ENCODE assay signal across 9 cellular contexts in the genomic region with DNA sequence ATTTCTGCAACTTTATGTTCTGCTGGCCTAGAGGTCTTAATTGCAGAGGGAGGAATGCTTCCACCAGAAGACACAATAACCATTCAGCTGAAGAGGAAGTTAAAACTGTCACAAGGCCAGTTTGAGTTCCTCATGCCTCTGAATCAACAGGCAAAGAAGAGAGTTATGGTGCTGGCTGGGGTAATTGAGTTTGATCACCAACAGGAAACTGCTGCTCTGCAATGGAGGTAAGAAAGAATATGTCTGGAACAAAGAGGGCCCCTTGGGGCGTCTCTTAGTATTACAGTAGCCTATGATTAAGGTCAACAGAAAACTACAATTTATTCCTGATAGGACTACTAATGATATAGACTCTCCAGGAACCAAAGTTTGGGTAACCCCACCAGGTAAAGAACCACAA.
A peak's percentile ranks its signal among the peaks of the same experiment; 100 is the strongest.
DNase-seq lines count a peak whose midpoint lies in the region; ATAC-seq and TF ChIP-seq lines count a peak whose summit lies in the region.
"Had no signal": no experiment of that assay in that cellular context is flagged by ENCODE, and none has a peak within 500 bp of the region (broad histone marks: within the 10 kb centered on the region; RNA-seq: fewer than 3 reads in every experiment).

No MANE protein-coding gene starts in this region.

- peaks cover 2% of the 10 kb centered on the region for H3K27me3 Mint-ChIP-seq in glutamatergic neuron (ENCODE audit: unreplicated experiment)

- no peak overlapping the region for H2AFZ ChIP-seq in PC-9
- H2AFZ ChIP-seq in hepatocyte: no peak overlapping the region

- BruUV-seq in PC-9 (replicated peaks; lab: Mats Ljungman, UMichigan): no TSS peak

- H3K4me3 Mint-ChIP-seq in glutamatergic neuron (ENCODE audit: unreplicated experiment): no peak overlapping the region

- no peak for ATAC-seq in left ventricle myocardium superior

- H3K4me2 ChIP-seq in PC-9: no peak overlapping the region
- no peak overlapping the region for H3K4me2 ChIP-seq in hepatocyte

- CTCF ChIA-PET in PC-9 (lab: Charles Lee): no interaction called here

- H3K4me1 Mint-ChIP-seq in glutamatergic neuron (ENCODE audit: low read depth, unreplicated experiment): no peaks in the 10 kb centered on the region

- H3F3A ChIP-seq in PC-9 (ENCODE audit: insufficient read depth, low read depth): no peaks in the 10 kb centered on the region

- H3K27me3 ChIP-seq in PC-9 (ENCODE audit: insufficient read depth, low read depth) (no peaks in the 10 kb centered on the region), hepatocyte (no peaks in the 10 kb centered on the region)

- TF ChIP-seq CTCF in PC-9 (conservative IDR thresholded peaks at IDR 0.05): 0 out of 2 replicates have a peak, but pooled peaks have one; percentile 21
- peak; percentile 25 for TF ChIP-seq CTCF in hepatocyte (IDR thresholded peaks at IDR 0.05; ENCODE audit: poor library complexity)
- TF ChIP-seq CTCF in glutamatergic neuron (IDR thresholded peaks at IDR 0.05; ENCODE audit: partially characterized antibody, unreplicated experiment): no peak

- 43% methylated on average over 1 of the region's 1 CpG for WGBS in hepatocyte (ENCODE audit: low lambda C conversion rate, missing lambda C conversion rate)

- H3K27ac Mint-ChIP-seq in glutamatergic neuron (ENCODE audit: unreplicated experiment): no peak overlapping the region

- no peaks in the 10 kb centered on the region for H3K36me3 Mint-ChIP-seq in glutamatergic neuron (ENCODE audit: unreplicated experiment)

- peak; percentile 49 for DNase-seq in CD1c-positive myeloid dendritic cell (ENCODE audit: extremely low spot score)
- peak; percentile 32 for DNase-seq in HCEC 1CT
- DNase-seq in PC-9: no peak
- peak; percentile 27 for DNase-seq in hepatocyte (ENCODE audit: low spot score)
- no peak for DNase-seq in left ventricle myocardium superior
- no peak for DNase-seq in glutamatergic neuron
- DNase-seq in kidney glomerular epithelial cell (lab: John Stamatoyannopoulos, UW): no peak
- DNase-seq in NCI-H2227 treated with DMSO at 0.1 percent for 48 hours (lab: John Stamatoyannopoulos, UW): no peak

- H4K20me1 ChIP-seq in PC-9 (ENCODE audit: insufficient read depth) (no peaks in the 10 kb centered on the region), hepatocyte (ENCODE audit: insufficient read depth, poor library complexity, severe bottlenecking) (no peaks in the 10 kb centered on the region)

- intact Hi-C loops in PC-9 (cut with micrococcal nuclease; ENCODE audit: unreplicated experiment): no loop called here
- intact Hi-C loops in left ventricle myocardium superior (cut with micrococcal nuclease): no loop called here

- H3K4me3 ChIP-seq in PC-9 (no peak overlapping the region), hepatocyte (no peak overlapping the region)
- H3K4me3 ChIP-seq: skin epidermis had no signal

- H3K27ac ChIP-seq in PC-9 (no peak overlapping the region), hepatocyte (no peak overlapping the region)
- H3K27ac ChIP-seq: skin epidermis had no signal

- H3K9me3 Mint-ChIP-seq in glutamatergic neuron (ENCODE audit: unreplicated experiment): no peaks in the 10 kb centered on the region

- H3K4me1 ChIP-seq in PC-9 (replicated peaks; ENCODE audit: insufficient read depth) (no peaks in the 10 kb centered on the region), hepatocyte (ENCODE audit: insufficient read depth) (no peaks in the 10 kb centered on the region)

- H3K9me3 ChIP-seq in PC-9 (ENCODE audit: insufficient read depth, low read depth): no peaks in the 10 kb centered on the region
- H3K9me3 ChIP-seq in hepatocyte (ENCODE audit: low read depth): no peaks in the 10 kb centered on the region

- POLR2A ChIA-PET in PC-9 (lab: Charles Lee; ENCODE audit: unreplicated experiment): interaction anchor here (0.6 kb wide), 1 partner anchor 26 kb away, joined by 5 read pairs; no protein-coding TSS in a partner anchor

- no peaks in the 10 kb centered on the region for H3K9me2 ChIP-seq in PC-9 (ENCODE audit: insufficient read depth)
- no peaks in the 10 kb centered on the region for H3K9me2 ChIP-seq in hepatocyte (replicated peaks; ENCODE audit: insufficient read depth)

- no peaks in the 10 kb centered on the region for H3K36me3 ChIP-seq in PC-9 (ENCODE audit: low read depth)
- H3K36me3 ChIP-seq in hepatocyte (replicated peaks; ENCODE audit: insufficient read depth, low read depth): no peaks in the 10 kb centered on the region

- H3K79me2 ChIP-seq in PC-9 (ENCODE audit: low read depth) (no peaks in the 10 kb centered on the region), hepatocyte (no peaks in the 10 kb centered on the region)

Comparison
In these comparisons a context has a peak if more than half of its experiments do, and no peak if none do; other contexts are left out.
1. DNase-seq: peak in CD1c-positive myeloid dendritic cell (single experiment), HCEC 1CT (single experiment) and hepatocyte (single experiment); none in PC-9 (0 of 2), left ventricle myocardium superior (single experiment), glutamatergic neuron (single experiment), kidney glomerular epithelial cell (single experiment) and NCI-H2227 treated with DMSO at 0.1 percent for 48 hours (single experiment).